ENCODE assay signal across 25 cellular contexts in the genomic region with DNA sequence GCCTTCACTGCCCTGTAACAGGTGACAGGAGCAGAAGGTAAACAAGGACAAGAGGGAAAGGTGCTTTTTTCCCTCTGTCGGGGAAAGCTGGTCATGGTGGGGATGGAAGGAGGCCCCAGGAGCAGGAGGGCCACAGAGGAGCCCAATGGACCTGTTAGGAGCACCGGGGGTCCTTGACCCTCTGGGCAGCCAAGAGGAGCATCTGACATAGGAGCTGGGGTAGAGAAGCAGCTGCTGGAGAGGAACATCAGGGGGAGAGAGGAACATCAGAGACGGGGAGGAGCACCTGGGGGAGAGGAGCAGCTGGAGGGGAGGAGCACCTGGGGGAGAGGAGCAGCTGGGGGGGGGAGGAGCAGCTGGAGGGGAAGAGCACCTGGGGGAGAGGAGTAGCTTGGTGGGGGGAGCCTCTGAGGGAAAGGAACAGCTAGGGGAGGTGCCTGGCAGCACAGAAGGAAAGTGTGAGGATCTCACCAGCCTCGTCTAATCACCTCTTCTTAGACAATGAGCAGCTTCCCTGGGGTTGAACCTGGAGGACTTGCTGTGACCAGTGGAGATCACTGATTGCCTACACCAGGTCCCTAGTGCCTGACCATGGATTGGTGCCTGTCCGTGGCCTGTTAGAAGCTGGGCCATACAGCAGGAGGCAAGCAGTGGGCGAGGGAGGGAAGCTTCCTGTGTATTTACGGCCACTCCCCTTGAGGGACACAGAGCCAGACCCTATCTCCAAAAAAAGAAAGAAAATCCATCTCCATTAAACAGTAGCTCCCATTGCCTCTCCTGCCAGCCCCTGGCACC. TPM values are rescaled to one million over a fixed set of nuclear protein-coding genes. Genes with fewer than 3 reads are reported as not detected.
A peak's percentile ranks its signal among the peaks of the same experiment; 100 is the strongest.
DNase-seq lines count a peak whose midpoint lies in the region; FAIRE-seq and TF ChIP-seq lines count a peak whose summit lies in the region.
"Had no signal": no experiment of that assay in that cellular context is flagged by ENCODE, and none has a peak within 500 bp of the region (broad histone marks: within the 10 kb centered on the region; RNA-seq: fewer than 3 reads in every experiment).

No MANE protein-coding gene starts in this region.

- H3K36me3 ChIP-seq in HEK293 (ENCODE audit: control insufficient read depth in 2 of 2, insufficient read depth in 1 of 2, low read length in 2 of 2) = no peaks in the 10 kb centered on the region
- H3K36me3 ChIP-seq in kidney (ENCODE audit: control insufficient read depth in 1 of 2, insufficient read depth in 2 of 2, low read length in 2 of 2) = no peaks in the 10 kb centered on the region
- no peaks in the 10 kb centered on the region for H3K36me3 ChIP-seq in stomach

- H3K27ac Mint-ChIP-seq in activated CD4-positive, alpha-beta T cell treated with anti-CD3 and anti-CD28 coated beads, Interleukin-2, amount 10 ng/mL, durations not matched to agents 24 days and 14 days = no peak overlapping the region
- H3K27ac Mint-ChIP-seq: B cell; CD4-positive, alpha-beta T cell had no signal

- peaks cover 0 to 5% (median 0%) of the 10 kb centered on the region in 3 donors for H3K27me3 ChIP-seq in stomach

- H3K9me3 ChIP-seq in HEK293 (ENCODE audit: control insufficient read depth, insufficient read depth, low read depth, low read length) (no peaks in the 10 kb centered on the region), kidney (ENCODE audit: control insufficient read depth in 1 of 2, low read length in 2 of 2) (no peaks in the 10 kb centered on the region), stomach (no peaks in the 10 kb centered on the region)
- H3K9me3 ChIP-seq: Caco-2 had no signal

- no peak for TF ChIP-seq EP300 in stomach (IDR thresholded peaks at IDR 0.05)

- no peaks in the 10 kb centered on the region for H3K9me3 Mint-ChIP-seq in activated CD4-positive, alpha-beta T cell treated with anti-CD3 and anti-CD28 coated beads, Interleukin-2, amount 10 ng/mL, durations not matched to agents 24 days and 14 days
- H3K9me3 Mint-ChIP-seq: CD4-positive, alpha-beta T cell had no signal

- CTCF ChIA-PET in HEK293 (lab: Yijun Ruan, JAX) = no interaction called here

- FAIRE-seq in kidney (lab: Jason Lieb, UNC) = no peak
- FAIRE-seq: GM12878 had no signal

- H3K4me1 ChIP-seq in HEK293 (ENCODE audit: control insufficient read depth, insufficient read depth, low read length) = no peaks in the 10 kb centered on the region
- no peaks in the 10 kb centered on the region for H3K4me1 ChIP-seq in kidney (ENCODE audit: control insufficient read depth in 1 of 2, insufficient read depth in 1 of 2, low read depth in 1 of 2, low read length in 2 of 2)
- H3K4me1 ChIP-seq in stomach = no peaks in the 10 kb centered on the region

- WGBS in stomach, 5 donors = 53 to 71% (median 69%) methylated on average over 7 of the region's 7 CpGs

- no peak overlapping the region for H3K9ac ChIP-seq in kidney (ENCODE audit: low read length in 2 of 2)
- H3K9ac ChIP-seq: GM23248, KMS-11 had no signal

- peaks cover 2% of the 10 kb centered on the region for H3K27me3 Mint-ChIP-seq in activated CD4-positive, alpha-beta T cell treated with anti-CD3 and anti-CD28 coated beads, Interleukin-2, amount 10 ng/mL, durations not matched to agents 24 days and 14 days

- no peaks in the 10 kb centered on the region for H3K4me1 Mint-ChIP-seq in activated CD4-positive, alpha-beta T cell treated with anti-CD3 and anti-CD28 coated beads, Interleukin-2, amount 10 ng/mL, durations not matched to agents 24 days and 14 days
- H3K4me1 Mint-ChIP-seq: B cell had no signal

- intact Hi-C loops in activated CD4-positive, alpha-beta T cell treated with anti-CD3 and anti-CD28 coated beads, Interleukin-2, amount 10 ng/mL, durations not matched to agents 24 days and 14 days (cut with micrococcal nuclease) = no loop called here
- intact Hi-C loops in kidney (cut with DNase I) (no loop called here), stomach (cut with DNase I; ENCODE audit: low total_unique reads) (no loop called here)

- TF ChIP-seq POLR2A in stomach (IDR thresholded peaks at IDR 0.05) = no peak

- H3K27ac ChIP-seq in HEK293 (ENCODE audit: extremely low read depth, low read depth, low read length) (no peak overlapping the region), kidney (ENCODE audit: low read depth in 2 of 2, low read length in 2 of 2) (no peak overlapping the region), stomach (no peak overlapping the region)
- H3K27ac ChIP-seq: GM23248, KMS-11 had no signal

- DNase-seq in activated CD4-positive, alpha-beta T cell treated with anti-CD3 and anti-CD28 coated beads, Interleukin-2, amount 10 ng/mL, durations not matched to agents 24 days and 14 days = peak; percentile 24
- DNase-seq in activated CD4-positive, alpha-beta T cell treated with anti-CD3 and anti-CD28 coated beads, Interleukin-2, amount 50 U/mL, for 4 hours = no peak
- DNase-seq in kidney (peak; percentile 30), stomach (peak; percentile 7), NCI-H2171 treated with DMSO at 0.1 percent for 48 hours (lab: John Stamatoyannopoulos, UW) (no peak), GM19240 (ENCODE audit: insufficient read length, low spot score) (no peak), activated T-cell treated with anti-CD3 and anti-CD28 coated beads for 4 hours (no peak)
- DNase-seq: 8988T; CD4-positive, alpha-beta T cell; EL; GM23248; MV-4-11; NCI-H1694 treated with DMSO at 0.1 percent for 48 hours; NCI-H2107; NCI-H2227 treated with DMSO at 0.1 percent for 48 hours; NCI-H510A treated with DMSO at 0.1 percent for 48 hours; NCI-H774; OCI-M1; RPMI8226; SHP77 treated with DMSO at 0.1 percent for 48 hours had no signal

- no peak for TF ChIP-seq CTCF in HEK293 (tag by site-specific recombination; IDR thresholded peaks at IDR 0.05)
- TF ChIP-seq CTCF in kidney (IDR thresholded peaks at IDR 0.05; ENCODE audit: borderline replicate concordance, extremely low read depth, insufficient read depth) = no peak
- no peak for TF ChIP-seq CTCF in stomach (IDR thresholded peaks at IDR 0.05)

- H3K4me3 ChIP-seq in HEK293 (ENCODE audit: low read depth, low read length) = no peak overlapping the region
- no peak overlapping the region for H3K4me3 ChIP-seq in kidney (ENCODE audit: low read length in 2 of 2)
- no peak overlapping the region for H3K4me3 ChIP-seq in stomach
- H3K4me3 ChIP-seq: GM12878, GM23248 had no signal

- POLR2A ChIA-PET in HEK293 (lab: Yijun Ruan, JAX) = interaction anchor here (0.6 kb wide), 1 partner anchor 204 kb away, joined by 3 read pairs; a partner anchor contains a TSS

- no peaks in the 10 kb centered on the region for H3K36me3 Mint-ChIP-seq in activated CD4-positive, alpha-beta T cell treated with anti-CD3 and anti-CD28 coated beads, Interleukin-2, amount 10 ng/mL, durations not matched to agents 24 days and 14 days (ENCODE audit: low read depth)

- no peak overlapping the region for H3K4me3 Mint-ChIP-seq in activated CD4-positive, alpha-beta T cell treated with anti-CD3 and anti-CD28 coated beads, Interleukin-2, amount 10 ng/mL, durations not matched to agents 24 days and 14 days
- H3K4me3 Mint-ChIP-seq: B cell; CD4-positive, alpha-beta T cell had no signal

TF ChIP-seq in HEK293, 187 proteins besides CTCF, POLR2A, EP300 and RAD21:
- TF ChIP-seq, protein P1, sequence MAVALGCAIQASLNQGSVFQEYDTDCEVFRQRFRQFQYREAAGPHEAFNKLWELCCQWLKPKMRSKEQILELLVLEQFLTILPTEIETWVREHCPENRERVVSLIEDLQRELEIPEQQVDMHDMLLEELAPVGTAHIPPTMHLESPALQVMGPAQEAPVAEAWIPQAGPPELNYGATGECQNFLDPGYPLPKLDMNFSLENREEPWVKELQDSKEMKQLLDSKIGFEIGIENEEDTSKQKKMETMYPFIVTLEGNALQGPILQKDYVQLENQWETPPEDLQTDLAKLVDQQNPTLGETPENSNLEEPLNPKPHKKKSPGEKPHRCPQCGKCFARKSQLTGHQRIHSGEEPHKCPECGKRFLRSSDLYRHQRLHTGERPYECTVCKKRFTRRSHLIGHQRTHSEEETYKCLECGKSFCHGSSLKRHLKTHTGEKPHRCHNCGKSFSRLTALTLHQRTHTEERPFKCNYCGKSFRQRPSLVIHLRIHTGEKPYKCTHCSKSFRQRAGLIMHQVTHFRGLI (tag by site-specific recombination; IDR thresholded peaks at IDR 0.05) = no peak
- TF ChIP-seq GLIS2 (tag by site-specific recombination; IDR thresholded peaks at IDR 0.05) (no peak), ZNF394 (tag by site-specific recombination; IDR thresholded peaks at IDR 0.05; ENCODE audit: borderline replicate concordance) (peak; percentile 64; the same call in 1 of the 2 replicates)

RNA-seq across cellular contexts. Expression of a gene that starts 37.6 kb away (rescaled TPM):
- 1.2 and 1.3 TPM in 2 replicates for total RNA-seq in activated CD4-positive, alpha-beta T cell treated with anti-CD3 and anti-CD28 coated beads, Interleukin-2, amount 10 ng/mL, durations not matched to agents 24 days and 14 days
- total RNA-seq in kidney (0.16 TPM), stomach (1 to 10 TPM in 1 of 5 donors, under 1 TPM in 3, not detected in 1; 0.43 to 1.1 (median 0.51) TPM)
- polyA plus RNA-seq in kidney (ENCODE audit: insufficient read depth, low read depth, low replicate concordance) (0.13 TPM), stomach (under 1 TPM in 2 of 3 donors, not detected in 1; 0.18 to 0.19 TPM)
- total RNA-seq: GM12878, GM23248 had no signal

Comparison
In these comparisons a context has a peak if more than half of its experiments do, and no peak if none do; other contexts are left out.
1. DNase-seq: peak in activated CD4-positive, alpha-beta T cell treated with anti-CD3 and anti-CD28 coated beads, Interleukin-2, amount 10 ng/mL, durations not matched to agents 24 days and 14 days (single experiment), kidney (single experiment) and stomach (single experiment); none in activated CD4-positive, alpha-beta T cell treated with anti-CD3 and anti-CD28 coated beads, Interleukin-2, amount 50 U/mL, for 4 hours (0 of 2), NCI-H2171 treated with DMSO at 0.1 percent for 48 hours (single experiment), GM19240 (single experiment) and activated T-cell treated with anti-CD3 and anti-CD28 coated beads for 4 hours (single experiment).